1 cellular context compared by ENCODE assay signal in the genomic region with DNA sequence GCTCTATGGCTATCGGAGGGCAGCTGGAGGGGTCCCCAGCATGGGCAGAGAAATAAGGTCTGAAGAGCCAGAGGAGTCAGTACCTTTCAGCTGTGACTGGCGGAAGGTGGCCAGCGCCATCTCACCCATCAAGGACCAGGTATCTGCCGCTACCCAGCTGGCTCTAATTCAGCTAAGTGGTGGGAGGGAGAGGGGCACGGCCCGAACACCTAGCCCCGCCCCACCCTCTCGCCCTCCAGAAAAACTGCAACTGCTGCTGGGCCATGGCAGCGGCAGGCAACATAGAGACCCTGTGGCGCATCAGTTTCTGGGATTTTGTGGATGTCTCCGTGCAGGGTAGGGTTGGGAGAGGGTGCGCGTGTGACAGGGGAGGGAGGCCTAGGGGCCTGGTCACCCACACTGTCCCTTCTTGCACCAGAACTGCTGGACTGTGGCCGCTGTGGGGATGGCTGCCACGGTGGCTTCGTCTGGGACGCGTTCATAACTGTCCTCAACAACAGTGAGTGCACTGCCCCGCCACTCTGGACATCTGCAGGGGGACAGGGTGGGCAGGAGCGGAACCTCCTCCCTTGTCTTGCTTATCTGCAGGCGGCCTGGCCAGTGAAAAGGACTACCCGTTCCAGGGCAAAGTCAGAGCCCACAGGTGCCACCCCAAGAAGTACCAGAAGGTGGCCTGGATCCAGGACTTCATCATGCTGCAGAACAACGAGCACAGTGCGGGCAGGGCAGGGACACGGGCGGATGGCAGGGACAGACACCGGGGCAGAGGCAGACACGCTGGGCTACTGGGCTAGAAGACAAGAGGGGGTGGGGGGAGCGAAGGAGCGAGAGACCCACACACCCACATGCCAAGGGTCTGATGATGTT.
TF ChIP-seq lines count a peak whose summit lies in the region.

No MANE protein-coding gene starts in this region.

TF ChIP-seq in K562, 482 proteins besides CTCF, POLR2A, EP300 and RAD21:
- TF ChIP-seq STAT5B (CRISPR knock-in tag; IDR thresholded peaks at IDR 0.05) (no peak), POLR2G (IDR thresholded peaks at IDR 0.05; ENCODE audit: low read depth, low read length) (peak; percentile 45), RBFOX2 (IDR thresholded peaks at IDR 0.05; ENCODE audit: low read depth, low read length) (peak; percentile 56)
